Comparison of ENCODE assay signal across 15 cellular contexts in genomic region chr13:72062566-72062965, GRCh38.
DNase-seq lines count a peak whose midpoint lies in the region; ATAC-seq and TF ChIP-seq lines count a peak whose summit lies in the region.
"Had no signal": no experiment of that assay in that cellular context is flagged by ENCODE, and none has a peak within 500 bp of the region (broad histone marks: within the 10 kb centered on the region; RNA-seq: fewer than 3 reads in every experiment).

No MANE protein-coding gene starts in this region.

- POLR2A ChIA-PET in MCF 10A (lab: Yijun Ruan, JAX): no interaction called here

- no peaks in the 10 kb centered on the region for H3K27me3 ChIP-seq in breast epithelium
- no peaks in the 10 kb centered on the region for H3K27me3 ChIP-seq in neuron (ENCODE audit: insufficient read depth, low read length)

- BruUV-seq in MCF 10A (replicated peaks; lab: Mats Ljungman, UMichigan): no TSS peak

- H3K27ac Mint-ChIP-seq in MCF 10A (ENCODE audit: low read depth, unreplicated experiment): no peak overlapping the region
- H3K27ac Mint-ChIP-seq: stimulated activated naive B cell treated with anti-CD40 and anti-IgM and Interleukin-4, amounts not matched to agents 10 μg/mL and 1 μg/mL and 100 μg/mL, for 72 hours had no signal

- H3K4me3 ChIP-seq in breast epithelium (no peak overlapping the region), neuron (ENCODE audit: low read length) (peak overlapping the region; percentile 10)

- H3K9me3 ChIP-seq in breast epithelium (peaks cover 0 to 9% of the 10 kb centered on the region in 2 donors), neuron (ENCODE audit: low read length) (no peaks in the 10 kb centered on the region)

- peaks cover 13% of the 10 kb centered on the region for H3K27me3 Mint-ChIP-seq in MCF 10A (ENCODE audit: insufficient read depth, unreplicated experiment)
- H3K27me3 Mint-ChIP-seq: stimulated activated naive B cell treated with anti-CD40 and anti-IgM and Interleukin-4, amounts not matched to agents 10 μg/mL and 1 μg/mL and 100 μg/mL, for 72 hours had no signal

- no peak overlapping the region for H3K4me3 Mint-ChIP-seq in MCF 10A (ENCODE audit: unreplicated experiment)
- H3K4me3 Mint-ChIP-seq: stimulated activated naive B cell treated with anti-CD40 and anti-IgM and Interleukin-4, amounts not matched to agents 10 μg/mL and 1 μg/mL and 100 μg/mL, for 72 hours had no signal

- H3K4me1 ChIP-seq in breast epithelium: no peaks in the 10 kb centered on the region
- peaks cover 8% of the 10 kb centered on the region for H3K4me1 ChIP-seq in neuron (ENCODE audit: insufficient read depth, low read length)

- DNase-seq in MCF 10A (ENCODE audit: unreplicated experiment) (peak; percentile 9), breast epithelium (ENCODE audit: low spot score in 2 of 2) (no peak), NCI-H460 (ENCODE audit: extremely low read depth, low read depth) (peak; percentile 13), dermis blood vessel endothelial cell (peak; percentile 31), ACHN (no peak), cortex of kidney (lab: John Stamatoyannopoulos, UW) (no peak)
- DNase-seq: activated naive CD4-positive, alpha-beta T cell treated with Interleukin-2 at 50 U/mL for 16 hours; central memory CD4-positive, alpha-beta T cell; DMS79; GOT3; NCI-H2107; stimulated activated CD4-positive, alpha-beta T cell treated with anti-CD3 and anti-CD28 coated beads, Interleukin-4, amount 100 ng/mL, for 24 hours; stimulated activated naive B cell treated with anti-CD40 and anti-IgM and Interleukin-4, amounts not matched to agents 10 μg/mL and 1 μg/mL and 100 μg/mL, for 72 hours had no signal

- intact Hi-C loops in MCF 10A (cut with micrococcal nuclease) (no loop called here), breast epithelium (cut with DNase I; ENCODE audit: low total_unique reads) (no loop called here)

- H2AFZ ChIP-seq in neuron (ENCODE audit: low read depth, low read length): no peak overlapping the region

- no peak overlapping the region for H3K27ac ChIP-seq in breast epithelium

- H3K36me3 ChIP-seq in breast epithelium (no peaks in the 10 kb centered on the region), neuron (ENCODE audit: insufficient read depth, low read length) (no peaks in the 10 kb centered on the region)

- no peaks in the 10 kb centered on the region for H3K36me3 Mint-ChIP-seq in MCF 10A (ENCODE audit: insufficient read depth, unreplicated experiment)
- H3K36me3 Mint-ChIP-seq: stimulated activated naive B cell treated with anti-CD40 and anti-IgM and Interleukin-4, amounts not matched to agents 10 μg/mL and 1 μg/mL and 100 μg/mL, for 72 hours had no signal

- TF ChIP-seq POLR2A in breast epithelium (IDR thresholded peaks at IDR 0.05): no peak

- H3K9me3 Mint-ChIP-seq in MCF 10A (ENCODE audit: unreplicated experiment): peaks cover 14% of the 10 kb centered on the region

- in situ Hi-C loops in ACHN (cut with HindIII; ENCODE audit: low pct_ligation_motif_present, low pct_unique_long_range_greater_than_20kb, low sequenced_read_pairs): no loop called here

- CTCF ChIA-PET in MCF 10A (lab: Yijun Ruan, JAX): no interaction called here

- ATAC-seq in HG03432 (IDR thresholded peaks at IDR 0.05; ENCODE audit: unreplicated experiment): no peak
- ATAC-seq: stimulated activated naive B cell treated with anti-CD40 and anti-IgM and Interleukin-4, amounts not matched to agents 10 μg/mL and 1 μg/mL and 100 μg/mL, for 72 hours had no signal

- TF ChIP-seq CTCF in MCF 10A (IDR thresholded peaks at IDR 0.05; ENCODE audit: unreplicated experiment) (no peak), breast epithelium (IDR thresholded peaks at IDR 0.05) (no peak)

- no peaks in the 10 kb centered on the region for H3K4me1 Mint-ChIP-seq in MCF 10A (ENCODE audit: insufficient read depth, unreplicated experiment)
- H3K4me1 Mint-ChIP-seq: stimulated activated naive B cell treated with anti-CD40 and anti-IgM and Interleukin-4, amounts not matched to agents 10 μg/mL and 1 μg/mL and 100 μg/mL, for 72 hours had no signal

Comparison
In these comparisons a context has a peak if more than half of its experiments do, and no peak if none do; other contexts are left out.
1. DNase-seq: peak in MCF 10A (single experiment), NCI-H460 (single experiment) and dermis blood vessel endothelial cell (single experiment); none in breast epithelium (0 of 2), ACHN (single experiment) and cortex of kidney (single experiment).